Comparison of ENCODE assay signal across 10 cellular contexts in the genomic region with DNA sequence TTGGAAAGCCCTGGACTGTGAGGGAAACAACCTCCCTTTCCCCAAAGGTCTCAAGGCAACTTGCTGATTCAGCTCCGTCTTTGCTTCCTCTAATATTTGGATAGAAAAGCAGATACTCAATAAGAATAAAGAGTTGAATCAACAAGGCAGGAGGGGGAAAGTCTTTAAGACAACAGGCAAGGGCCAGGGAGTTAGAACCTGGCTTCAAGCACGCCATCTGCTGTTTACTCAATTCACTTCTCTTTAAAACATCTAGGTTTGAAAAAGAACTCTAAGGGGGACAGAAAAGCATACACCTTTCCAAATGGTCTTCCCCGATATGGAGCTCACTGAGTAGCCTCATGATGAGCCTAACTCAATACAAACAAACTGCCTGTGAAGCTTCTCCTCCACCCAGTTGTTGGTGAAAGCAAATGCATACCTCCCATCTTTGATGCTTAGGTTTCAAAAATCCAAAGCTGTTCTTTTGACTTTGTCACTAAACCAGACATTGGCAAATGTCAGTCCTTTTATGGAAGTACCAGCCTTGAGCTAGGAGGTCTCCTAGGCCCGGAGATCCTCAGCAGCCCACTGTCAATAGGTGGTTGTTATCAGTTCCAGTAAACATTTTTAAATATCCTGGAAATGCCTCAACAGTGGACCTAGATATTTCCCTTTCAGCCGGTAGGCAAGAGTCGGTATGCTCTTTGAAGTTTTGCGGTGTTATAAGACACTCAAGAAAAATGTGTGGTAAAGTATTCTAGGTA.
DNase-seq lines count a peak whose midpoint lies in the region; ATAC-seq, FAIRE-seq and TF ChIP-seq lines count a peak whose summit lies in the region.
"Had no signal": no experiment of that assay in that cellular context is flagged by ENCODE, and none has a peak within 500 bp of the region (broad histone marks: within the 10 kb centered on the region; RNA-seq: fewer than 3 reads in every experiment).

No MANE protein-coding gene starts in this region.

- H3K9me3 ChIP-seq in mammary epithelial cell (replicated peaks; ENCODE audit: insufficient read depth, low read length) (no peaks in the 10 kb centered on the region), SJCRH30 (replicated peaks) (no peaks in the 10 kb centered on the region), gastroesophageal sphincter (no peaks in the 10 kb centered on the region), aorta (ENCODE audit: control insufficient read depth, low read length) (no peaks in the 10 kb centered on the region), kidney (ENCODE audit: control insufficient read depth in 1 of 2, low read length in 2 of 2) (no peaks in the 10 kb centered on the region)

- H3K9me3 Mint-ChIP-seq in MCF 10A (ENCODE audit: unreplicated experiment) = no peaks in the 10 kb centered on the region

- H3K27ac Mint-ChIP-seq in MCF 10A (ENCODE audit: low read depth, unreplicated experiment) = no peak overlapping the region

- H3K36me3 ChIP-seq in mammary epithelial cell (ENCODE audit: insufficient read depth, low read length) (no peaks in the 10 kb centered on the region), SJCRH30 (no peaks in the 10 kb centered on the region), gastroesophageal sphincter (no peaks in the 10 kb centered on the region), aorta (ENCODE audit: control insufficient read depth in 1 of 2, insufficient read depth in 2 of 2, low read length in 1 of 2) (no peaks in the 10 kb centered on the region), kidney (ENCODE audit: control insufficient read depth in 1 of 2, insufficient read depth in 2 of 2, low read length in 2 of 2) (no peaks in the 10 kb centered on the region)

- H3K79me2 ChIP-seq in mammary epithelial cell (ENCODE audit: insufficient read depth, low read length) = peaks cover 74% of the 10 kb centered on the region

- no peaks in the 10 kb centered on the region for H3K36me3 Mint-ChIP-seq in MCF 10A (ENCODE audit: insufficient read depth, unreplicated experiment)

- H3K9ac ChIP-seq in mammary epithelial cell (ENCODE audit: insufficient read depth, low read length) = no peak overlapping the region
- H3K9ac ChIP-seq in kidney (ENCODE audit: low read length in 2 of 2) = no peak overlapping the region

- no peak for TF ChIP-seq EP300 in gastroesophageal sphincter (IDR thresholded peaks at IDR 0.05)

- WGBS in mammary epithelial cell (ENCODE audit: low coverage, missing lambda C conversion rate) = 97% methylated on average over 7 of the region's 7 CpGs
- 63% methylated on average over 4 to 7 of the region's 7 CpGs for WGBS in gastroesophageal sphincter (ENCODE audit: low coverage in 1 of 2), 2 donors
- WGBS in aorta, 2 donors = 44 to 53% methylated on average over 7 of the region's 7 CpGs

- BruUV-seq in MCF 10A (replicated peaks; lab: Mats Ljungman, UMichigan) (no TSS peak), mammary epithelial cell (replicated peaks; lab: Mats Ljungman, UMichigan) (no TSS peak)

- ATAC-seq in gastroesophageal sphincter (no peak), aorta (ENCODE audit: low FRiP score) (peak; percentile 25), HG02798 (IDR thresholded peaks at IDR 0.05; ENCODE audit: poor library complexity, unreplicated experiment) (no peak), GM18870 (IDR thresholded peaks at IDR 0.05; ENCODE audit: unreplicated experiment) (no peak)

- TF ChIP-seq POLR2A in gastroesophageal sphincter (IDR thresholded peaks at IDR 0.05) = no peak

- no peaks in the 10 kb centered on the region for H4K20me1 ChIP-seq in mammary epithelial cell (ENCODE audit: insufficient read depth, low read length)

- no peak for FAIRE-seq in kidney (lab: Jason Lieb, UNC)

- H3K4me2 ChIP-seq in mammary epithelial cell (ENCODE audit: insufficient read depth, low read depth, low read length) = no peak overlapping the region

- TF ChIP-seq CTCF in MCF 10A (IDR thresholded peaks at IDR 0.05; ENCODE audit: unreplicated experiment) = no peak
- TF ChIP-seq CTCF in mammary epithelial cell (conservative IDR thresholded peaks at IDR 0.05 in 1 of 2, IDR thresholded peaks at IDR 0.05 in 1 of 2; ENCODE audit: extremely low read depth in 1 of 2, insufficient read depth in 1 of 2, low read depth in 1 of 2, low read length in 2 of 2) = peak in 1 of 2 donors; percentile 18
- TF ChIP-seq CTCF in gastroesophageal sphincter (IDR thresholded peaks at IDR 0.05) = peak in 2 of 4 experiments; percentile 18 to 27
- no peak for TF ChIP-seq CTCF in kidney (IDR thresholded peaks at IDR 0.05; ENCODE audit: borderline replicate concordance, extremely low read depth, insufficient read depth)

- no peaks in the 10 kb centered on the region for H3K27me3 Mint-ChIP-seq in MCF 10A (ENCODE audit: insufficient read depth, unreplicated experiment)

- in situ Hi-C loops in mammary epithelial cell (cut with MboI; ENCODE audit: low sequenced_read_pairs in 2 of 2) = no loop called here

- CTCF ChIA-PET in MCF 10A (lab: Yijun Ruan, JAX) (interaction anchor here (0.7 to 2.8 kb wide), 13 partner anchors 12 to 79 kb away, joined by 3 to 19 read pairs (median 4); a partner anchor contains a TSS), mammary epithelial cell (lab: Charles Lee; ENCODE audit: low non-redundant PET) (interaction anchor here (0.6 kb wide), 1 partner anchor 240 kb away, joined by 20 read pairs; no protein-coding TSS in a partner anchor)

- no peaks in the 10 kb centered on the region for H3K27me3 ChIP-seq in mammary epithelial cell (ENCODE audit: insufficient read depth, low read length)
- H3K27me3 ChIP-seq in SJCRH30 = no peaks in the 10 kb centered on the region
- no peaks in the 10 kb centered on the region for H3K27me3 ChIP-seq in gastroesophageal sphincter
- H3K27me3 ChIP-seq in aorta (ENCODE audit: control insufficient read depth in 1 of 2, insufficient read depth in 2 of 2, low read length in 1 of 2) = no peaks in the 10 kb centered on the region

- H3K4me3 Mint-ChIP-seq in MCF 10A (ENCODE audit: unreplicated experiment) = no peak overlapping the region

- no peak overlapping the region for H3K4me3 ChIP-seq in mammary epithelial cell (replicated peaks in 1 of 3; ENCODE audit: insufficient read depth in 1 of 3, low read depth in 2 of 3, low read length in 3 of 3)
- no peak overlapping the region for H3K4me3 ChIP-seq in SJCRH30
- no peak overlapping the region for H3K4me3 ChIP-seq in gastroesophageal sphincter
- H3K4me3 ChIP-seq in aorta (ENCODE audit: low read length in 2 of 2) = no peak overlapping the region
- no peak overlapping the region for H3K4me3 ChIP-seq in kidney (ENCODE audit: low read length in 2 of 2)
- H3K4me3 ChIP-seq: skin epidermis had no signal

- intact Hi-C loops in MCF 10A (cut with micrococcal nuclease) = no loop called here
- intact Hi-C loops in mammary epithelial cell (cut with micrococcal nuclease) = loop anchor here (2.0 kb wide), 1 partner anchor 76 kb away; a partner anchor contains a TSS
- intact Hi-C loops in aorta (cut with DNase I) = loop anchor here in 1 of 2 donors (10.0 kb wide), 1 partner anchor 68 kb away; no protein-coding TSS in a partner anchor
- intact Hi-C loops in kidney (cut with DNase I) = no loop called here

- dilution Hi-C loops in mammary epithelial cell (cut with HindIII; ENCODE audit: low sequenced_read_pairs) = no loop called here

- DNase-seq in MCF 10A (ENCODE audit: unreplicated experiment) (peak; percentile 24), mammary epithelial cell (no peak), SJCRH30 (no peak), aorta (no peak), kidney (no peak)
- DNase-seq: NCI-H187 had no signal

- H3K4me1 Mint-ChIP-seq in MCF 10A (ENCODE audit: insufficient read depth, unreplicated experiment) = peaks cover 12% of the 10 kb centered on the region

- H3K27ac ChIP-seq in mammary epithelial cell (ENCODE audit: insufficient read depth, low read depth, low read length) = no peak overlapping the region
- peak overlapping the region; percentile 21; the same call in 1 of the 2 replicates for H3K27ac ChIP-seq in SJCRH30
- H3K27ac ChIP-seq in gastroesophageal sphincter = peak overlapping the region in 3 of 4 donors; percentile 13 to 26 (median 24)
- H3K27ac ChIP-seq in aorta (ENCODE audit: low read depth in 1 of 2, low read length in 2 of 2) = peak overlapping the region; percentile 7 to 45
- H3K27ac ChIP-seq in kidney (ENCODE audit: low read depth in 2 of 2, low read length in 2 of 2) = no peak overlapping the region
- H3K27ac ChIP-seq: skin epidermis had no signal

- POLR2A ChIA-PET in MCF 10A (lab: Yijun Ruan, JAX) = interaction anchor here (1.2 to 1.9 kb wide), 5 partner anchors 9 to 79 kb away, joined by 3 to 10 read pairs (median 4); a partner anchor contains a TSS

- H3K4me1 ChIP-seq in mammary epithelial cell (ENCODE audit: insufficient read depth, low read length) = no peaks in the 10 kb centered on the region
- peaks cover 32% of the 10 kb centered on the region for H3K4me1 ChIP-seq in SJCRH30
- H3K4me1 ChIP-seq in gastroesophageal sphincter = peaks cover 3 to 78% (median 25%) of the 10 kb centered on the region in 3 donors
- peaks cover 6% of the 10 kb centered on the region in 2 donors for H3K4me1 ChIP-seq in aorta (ENCODE audit: control insufficient read depth in 1 of 2, insufficient read depth in 2 of 2, low read length in 2 of 2)
- no peaks in the 10 kb centered on the region for H3K4me1 ChIP-seq in kidney (ENCODE audit: control insufficient read depth in 1 of 2, insufficient read depth in 1 of 2, low read depth in 1 of 2, low read length in 2 of 2)

- H2AFZ ChIP-seq in mammary epithelial cell (ENCODE audit: low read depth, low read length) = no peak overlapping the region

Comparison
In these comparisons a context has a peak if more than half of its experiments do, and no peak if none do; other contexts are left out.
1. H3K27ac ChIP-seq: peak in SJCRH30 (single experiment), gastroesophageal sphincter (3 of 4) and aorta (2 of 2); none in mammary epithelial cell (single experiment) and kidney (0 of 2).